In the genomic region with DNA sequence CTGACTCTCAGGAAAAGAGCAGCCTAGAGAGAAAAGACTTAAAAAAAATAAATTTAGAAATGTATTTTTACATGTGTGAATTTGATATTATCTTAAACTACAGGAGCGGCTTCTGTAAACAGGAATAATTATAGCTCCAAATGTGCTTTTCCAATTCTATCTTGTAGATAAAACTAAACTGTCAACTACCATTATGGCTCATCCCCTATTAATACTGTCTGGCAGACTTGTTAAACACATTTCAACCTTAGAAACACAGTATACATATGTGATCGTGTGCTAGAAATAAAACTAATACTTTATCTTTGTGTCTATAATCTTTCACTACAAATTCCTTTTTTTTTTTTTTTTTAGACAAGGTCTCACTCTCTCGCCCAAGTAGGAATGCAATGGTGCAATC, we compare ENCODE assay signal across 3 cellular contexts.
TF ChIP-seq lines count a peak whose summit lies in the region.

No MANE protein-coding gene starts in this region.

TF ChIP-seq in SK-N-SH, 30 proteins besides CTCF, POLR2A, EP300 and RAD21 (continued from another document):
- TF ChIP-seq, protein P1, sequence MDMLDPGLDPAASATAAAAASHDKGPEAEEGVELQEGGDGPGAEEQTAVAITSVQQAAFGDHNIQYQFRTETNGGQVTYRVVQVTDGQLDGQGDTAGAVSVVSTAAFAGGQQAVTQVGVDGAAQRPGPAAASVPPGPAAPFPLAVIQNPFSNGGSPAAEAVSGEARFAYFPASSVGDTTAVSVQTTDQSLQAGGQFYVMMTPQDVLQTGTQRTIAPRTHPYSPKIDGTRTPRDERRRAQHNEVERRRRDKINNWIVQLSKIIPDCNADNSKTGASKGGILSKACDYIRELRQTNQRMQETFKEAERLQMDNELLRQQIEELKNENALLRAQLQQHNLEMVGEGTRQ (IDR thresholded peaks at IDR 0.05; ENCODE audit: borderline replicate concordance, low read depth, low read length): no peak
- TF ChIP-seq YY1 (IDR thresholded peaks at IDR 0.05; ENCODE audit: low read depth) (no peak), EZH2phosphoT487 (IDR thresholded peaks at IDR 0.05; ENCODE audit: borderline replicate concordance, low read depth) (no peak), RXRA (IDR thresholded peaks at IDR 0.05; ENCODE audit: borderline replicate concordance, low read depth) (no peak)
TF ChIP-seq in SK-N-SH: peak in this region for 1.

TF ChIP-seq in SK-N-SH treated with all-trans-retinoic acid at 6 μM for 48 hours, 23 proteins besides CTCF, POLR2A, EP300 and RAD21 (continued from another document):
- TF ChIP-seq, protein P2, sequence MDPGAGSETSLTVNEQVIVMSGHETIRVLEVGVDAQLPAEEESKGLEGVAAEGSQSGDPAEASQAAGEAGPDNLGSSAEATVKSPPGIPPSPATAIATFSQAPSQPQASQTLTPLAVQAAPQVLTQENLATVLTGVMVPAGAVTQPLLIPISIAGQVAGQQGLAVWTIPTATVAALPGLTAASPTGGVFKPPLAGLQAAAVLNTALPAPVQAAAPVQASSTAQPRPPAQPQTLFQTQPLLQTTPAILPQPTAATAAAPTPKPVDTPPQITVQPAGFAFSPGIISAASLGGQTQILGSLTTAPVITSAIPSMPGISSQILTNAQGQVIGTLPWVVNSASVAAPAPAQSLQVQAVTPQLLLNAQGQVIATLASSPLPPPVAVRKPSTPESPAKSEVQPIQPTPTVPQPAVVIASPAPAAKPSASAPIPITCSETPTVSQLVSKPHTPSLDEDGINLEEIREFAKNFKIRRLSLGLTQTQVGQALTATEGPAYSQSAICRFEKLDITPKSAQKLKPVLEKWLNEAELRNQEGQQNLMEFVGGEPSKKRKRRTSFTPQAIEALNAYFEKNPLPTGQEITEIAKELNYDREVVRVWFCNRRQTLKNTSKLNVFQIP (CRISPR knock-in tag; IDR thresholded peaks at IDR 0.05; ENCODE audit: borderline replicate concordance, low read depth): no peak

TF ChIP-seq in K562, 482 proteins besides CTCF, POLR2A, EP300 and RAD21:
- TF ChIP-seq, protein P3, sequence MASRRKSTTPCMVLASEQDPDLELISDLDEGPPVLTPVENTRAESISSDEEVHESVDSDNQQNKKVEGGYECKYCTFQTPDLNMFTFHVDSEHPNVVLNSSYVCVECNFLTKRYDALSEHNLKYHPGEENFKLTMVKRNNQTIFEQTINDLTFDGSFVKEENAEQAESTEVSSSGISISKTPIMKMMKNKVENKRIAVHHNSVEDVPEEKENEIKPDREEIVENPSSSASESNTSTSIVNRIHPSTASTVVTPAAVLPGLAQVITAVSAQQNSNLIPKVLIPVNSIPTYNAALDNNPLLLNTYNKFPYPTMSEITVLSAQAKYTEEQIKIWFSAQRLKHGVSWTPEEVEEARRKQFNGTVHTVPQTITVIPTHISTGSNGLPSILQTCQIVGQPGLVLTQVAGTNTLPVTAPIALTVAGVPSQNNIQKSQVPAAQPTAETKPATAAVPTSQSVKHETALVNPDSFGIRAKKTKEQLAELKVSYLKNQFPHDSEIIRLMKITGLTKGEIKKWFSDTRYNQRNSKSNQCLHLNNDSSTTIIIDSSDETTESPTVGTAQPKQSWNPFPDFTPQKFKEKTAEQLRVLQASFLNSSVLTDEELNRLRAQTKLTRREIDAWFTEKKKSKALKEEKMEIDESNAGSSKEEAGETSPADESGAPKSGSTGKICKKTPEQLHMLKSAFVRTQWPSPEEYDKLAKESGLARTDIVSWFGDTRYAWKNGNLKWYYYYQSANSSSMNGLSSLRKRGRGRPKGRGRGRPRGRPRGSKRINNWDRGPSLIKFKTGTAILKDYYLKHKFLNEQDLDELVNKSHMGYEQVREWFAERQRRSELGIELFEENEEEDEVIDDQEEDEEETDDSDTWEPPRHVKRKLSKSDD (conservative IDR thresholded peaks at IDR 0.05; ENCODE audit: low read length): no peak
- TF ChIP-seq ZBTB12 (CRISPR knock-in tag; IDR thresholded peaks at IDR 0.05) (no peak), ETV1 (tag; conservative IDR thresholded peaks at IDR 0.05; ENCODE audit: low read depth) (no peak), BRD9 (IDR thresholded peaks at IDR 0.05; ENCODE audit: low read depth, partially characterized antibody) (no peak), TSC22D4 (tag; IDR thresholded peaks at IDR 0.05) (no peak), KDM1A (IDR thresholded peaks at IDR 0.05) (no peak), ZNF41 (CRISPR knock-in tag; conservative IDR thresholded peaks at IDR 0.05) (no peak), PPARD (CRISPR knock-in tag; IDR thresholded peaks at IDR 0.05) (no peak), PRMT5 (CRISPR knock-in tag; IDR thresholded peaks at IDR 0.05) (no peak), POLR3G (IDR thresholded peaks at IDR 0.05; ENCODE audit: extremely low read depth, insufficient read length, insufficient replicate concordance) (no peak), RFX1 (IDR thresholded peaks at IDR 0.05) (no peak), ESRRB (CRISPR knock-in tag; IDR thresholded peaks at IDR 0.05; ENCODE audit: borderline replicate concordance) (no peak), FOXP1 (CRISPR knock-in tag; IDR thresholded peaks at IDR 0.05) (no peak), CHD2 (IDR thresholded peaks at IDR 0.05; ENCODE audit: low read depth, low read length) (no peak), HIVEP1 (CRISPR knock-in tag; IDR thresholded peaks at IDR 0.05) (no peak), BMI1 (IDR thresholded peaks at IDR 0.05; ENCODE audit: low read length) (no peak), L3MBTL2 (IDR thresholded peaks at IDR 0.05) (no peak), NFE2L1 (tag; IDR thresholded peaks at IDR 0.05; ENCODE audit: borderline replicate concordance, low read depth) (no peak), TBP (optimal IDR thresholded peaks at IDR 0.05; ENCODE audit: low read depth, low read length) (no peak)
- TF ChIP-seq, protein P4, sequence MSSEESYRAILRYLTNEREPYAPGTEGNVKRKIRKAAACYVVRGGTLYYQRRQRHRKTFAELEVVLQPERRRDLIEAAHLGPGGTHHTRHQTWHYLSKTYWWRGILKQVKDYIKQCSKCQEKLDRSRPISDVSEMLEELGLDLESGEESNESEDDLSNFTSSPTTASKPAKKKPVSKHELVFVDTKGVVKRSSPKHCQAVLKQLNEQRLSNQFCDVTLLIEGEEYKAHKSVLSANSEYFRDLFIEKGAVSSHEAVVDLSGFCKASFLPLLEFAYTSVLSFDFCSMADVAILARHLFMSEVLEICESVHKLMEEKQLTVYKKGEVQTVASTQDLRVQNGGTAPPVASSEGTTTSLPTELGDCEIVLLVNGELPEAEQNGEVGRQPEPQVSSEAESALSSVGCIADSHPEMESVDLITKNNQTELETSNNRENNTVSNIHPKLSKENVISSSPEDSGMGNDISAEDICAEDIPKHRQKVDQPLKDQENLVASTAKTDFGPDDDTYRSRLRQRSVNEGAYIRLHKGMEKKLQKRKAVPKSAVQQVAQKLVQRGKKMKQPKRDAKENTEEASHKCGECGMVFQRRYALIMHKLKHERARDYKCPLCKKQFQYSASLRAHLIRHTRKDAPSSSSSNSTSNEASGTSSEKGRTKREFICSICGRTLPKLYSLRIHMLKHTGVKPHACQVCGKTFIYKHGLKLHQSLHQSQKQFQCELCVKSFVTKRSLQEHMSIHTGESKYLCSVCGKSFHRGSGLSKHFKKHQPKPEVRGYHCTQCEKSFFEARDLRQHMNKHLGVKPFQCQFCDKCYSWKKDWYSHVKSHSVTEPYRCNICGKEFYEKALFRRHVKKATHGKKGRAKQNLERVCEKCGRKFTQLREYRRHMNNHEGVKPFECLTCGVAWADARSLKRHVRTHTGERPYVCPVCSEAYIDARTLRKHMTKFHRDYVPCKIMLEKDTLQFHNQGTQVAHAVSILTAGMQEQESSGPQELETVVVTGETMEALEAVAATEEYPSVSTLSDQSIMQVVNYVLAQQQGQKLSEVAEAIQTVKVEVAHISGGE (CRISPR knock-in tag; IDR thresholded peaks at IDR 0.05): no peak
